ENCODE assay signal across 12 cellular contexts in the genomic region with DNA sequence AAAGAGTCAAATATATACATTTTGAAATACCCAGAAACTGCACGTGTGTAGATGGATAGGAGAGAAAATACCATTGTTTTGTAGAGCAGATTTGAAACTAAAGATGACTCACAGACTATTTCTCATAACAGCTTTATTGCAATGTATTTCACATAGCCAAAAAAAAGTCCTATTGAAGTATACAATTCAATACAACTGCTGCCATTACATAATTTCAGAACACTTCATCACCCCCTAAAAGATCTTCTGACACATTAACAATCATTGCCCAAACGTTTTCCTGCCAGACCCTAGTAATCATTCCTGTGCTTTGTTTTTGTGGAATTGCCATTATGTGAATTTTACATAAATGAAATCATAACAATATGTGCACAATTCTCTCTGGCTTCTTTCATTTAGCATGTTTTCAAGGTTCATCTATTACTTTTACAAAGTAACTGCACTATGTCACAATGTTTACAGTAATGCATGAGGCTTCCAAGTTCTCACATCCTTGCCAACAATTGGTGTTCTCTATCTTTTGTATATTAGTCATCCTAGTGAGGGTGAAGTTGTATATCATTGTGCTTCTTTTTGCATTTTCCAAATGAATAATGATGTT.
DNase-seq lines count a peak whose midpoint lies in the region; ATAC-seq, FAIRE-seq and TF ChIP-seq lines count a peak whose summit lies in the region.
"Had no signal": no experiment of that assay in that cellular context is flagged by ENCODE, and none has a peak within 500 bp of the region (broad histone marks: within the 10 kb centered on the region; RNA-seq: fewer than 3 reads in every experiment).

No MANE protein-coding gene starts in this region.

- peak; percentile 91 for FAIRE-seq in astrocyte (lab: Jason Lieb, UNC)

- H3K27me3 ChIP-seq in astrocyte (ENCODE audit: insufficient read depth, low read length) (no peaks in the 10 kb centered on the region), SJCRH30 (no peaks in the 10 kb centered on the region)
- H3K27me3 ChIP-seq: spleen had no signal

- no peak overlapping the region for H3K27ac Mint-ChIP-seq in astrocyte (ENCODE audit: unreplicated experiment)
- H3K27ac Mint-ChIP-seq in activated naive CD8-positive, alpha-beta T cell treated with anti-CD3 and anti-CD28 coated beads, Interleukin-2, amount 50 U/mL, for 24 hours = no peak overlapping the region
- H3K27ac Mint-ChIP-seq: memory B cell had no signal

- H2AFZ ChIP-seq in astrocyte (ENCODE audit: low read depth, low read length) = no peak overlapping the region

- H3K27ac ChIP-seq in astrocyte (ENCODE audit: low read depth, low read length) (no peak overlapping the region), SJCRH30 (no peak overlapping the region)
- H3K27ac ChIP-seq: spleen had no signal

- H3K27me3 Mint-ChIP-seq in astrocyte (ENCODE audit: low read depth, unreplicated experiment) = no peaks in the 10 kb centered on the region
- no peaks in the 10 kb centered on the region for H3K27me3 Mint-ChIP-seq in activated naive CD8-positive, alpha-beta T cell treated with anti-CD3 and anti-CD28 coated beads, Interleukin-2, amount 50 U/mL, for 24 hours
- H3K27me3 Mint-ChIP-seq: memory B cell had no signal

- no peaks in the 10 kb centered on the region for H4K20me1 ChIP-seq in astrocyte (ENCODE audit: insufficient read depth, low read length)

- no peak overlapping the region for H3K4me3 Mint-ChIP-seq in astrocyte (ENCODE audit: unreplicated experiment)
- H3K4me3 Mint-ChIP-seq in activated naive CD8-positive, alpha-beta T cell treated with anti-CD3 and anti-CD28 coated beads, Interleukin-2, amount 50 U/mL, for 24 hours = no peak overlapping the region
- H3K4me3 Mint-ChIP-seq: memory B cell had no signal

- no peak overlapping the region for H3K9ac ChIP-seq in astrocyte (ENCODE audit: low read length)

- no peak for ATAC-seq in left ventricle myocardium superior
- ATAC-seq in activated naive CD8-positive, alpha-beta T cell treated with anti-CD3 and anti-CD28 coated beads, Interleukin-2, amount 50 U/mL, for 24 hours = no peak

- H3K4me3 ChIP-seq in HFF-Myc (replicated peaks; ENCODE audit: low read depth, low read length) (no peak overlapping the region), astrocyte (ENCODE audit: insufficient read depth, low read depth, low read length) (no peak overlapping the region), fibroblast of villous mesenchyme (ENCODE audit: low read depth, low read length) (no peak overlapping the region), SJCRH30 (no peak overlapping the region)
- H3K4me3 ChIP-seq: spleen had no signal

- H3K4me2 ChIP-seq in astrocyte (ENCODE audit: low read length) = peak overlapping the region; percentile 6

- intact Hi-C loops in left ventricle myocardium superior (cut with micrococcal nuclease) = no loop called here

- H3K36me3 Mint-ChIP-seq in astrocyte (ENCODE audit: low read depth, unreplicated experiment) = no peaks in the 10 kb centered on the region
- H3K36me3 Mint-ChIP-seq in activated naive CD8-positive, alpha-beta T cell treated with anti-CD3 and anti-CD28 coated beads, Interleukin-2, amount 50 U/mL, for 24 hours (ENCODE audit: low read depth) = no peaks in the 10 kb centered on the region
- H3K36me3 Mint-ChIP-seq: memory B cell had no signal

- TF ChIP-seq CTCF in HFF-Myc (IDR thresholded peaks at IDR 0.05; ENCODE audit: low read depth, low read length, missing control alignments) = no peak
- no peak for TF ChIP-seq CTCF in astrocyte (IDR thresholded peaks at IDR 0.05; ENCODE audit: insufficient read depth, low read depth, low read length)
- no peak for TF ChIP-seq CTCF in fibroblast of villous mesenchyme (IDR thresholded peaks at IDR 0.05; ENCODE audit: insufficient read depth, low read depth, low read length)

- H3K79me2 ChIP-seq in astrocyte (ENCODE audit: insufficient read depth, low read length) = no peaks in the 10 kb centered on the region

- no peaks in the 10 kb centered on the region for H3K9me3 Mint-ChIP-seq in astrocyte (ENCODE audit: unreplicated experiment)
- H3K9me3 Mint-ChIP-seq in activated naive CD8-positive, alpha-beta T cell treated with anti-CD3 and anti-CD28 coated beads, Interleukin-2, amount 50 U/mL, for 24 hours = peaks cover 12% of the 10 kb centered on the region

- peak; percentile 15 for DNase-seq in AG08396 (ENCODE audit: low spot score)
- DNase-seq in HFF-Myc (ENCODE audit: extremely low read depth, low read depth) = peak; percentile 64
- peak; percentile 95 for DNase-seq in astrocyte (ENCODE audit: low read depth)
- peak; percentile 83 for DNase-seq in fibroblast of villous mesenchyme (ENCODE audit: low read depth)
- no peak for DNase-seq in left ventricle myocardium superior
- no peak for DNase-seq in activated naive CD8-positive, alpha-beta T cell treated with anti-CD3 and anti-CD28 coated beads, Interleukin-2, amount 50 U/mL, for 24 hours
- no peak for DNase-seq in NCI-H2227 treated with DMSO at 0.1 percent for 48 hours (lab: John Stamatoyannopoulos, UW)
- DNase-seq in SJCRH30 = no peak
- DNase-seq: caudate nucleus, NCI-H2107, spleen had no signal

- H3K4me1 ChIP-seq in astrocyte (ENCODE audit: insufficient read depth, low read length) (peaks cover 5% of the 10 kb centered on the region), SJCRH30 (peaks cover 4% of the 10 kb centered on the region; the same call in 1 of the 2 replicates)
- H3K4me1 ChIP-seq: spleen had no signal

- H3K4me1 Mint-ChIP-seq in astrocyte (ENCODE audit: low read depth, unreplicated experiment) = no peaks in the 10 kb centered on the region
- H3K4me1 Mint-ChIP-seq in activated naive CD8-positive, alpha-beta T cell treated with anti-CD3 and anti-CD28 coated beads, Interleukin-2, amount 50 U/mL, for 24 hours = no peaks in the 10 kb centered on the region
- H3K4me1 Mint-ChIP-seq: memory B cell had no signal

- H3K9me3 ChIP-seq in astrocyte (ENCODE audit: insufficient read depth, low read depth, low read length) (no peaks in the 10 kb centered on the region), SJCRH30 (replicated peaks) (no peaks in the 10 kb centered on the region; the same call in 1 of the 2 replicates)

- H3K36me3 ChIP-seq in astrocyte (ENCODE audit: insufficient read depth, low read length) = no peaks in the 10 kb centered on the region
- H3K36me3 ChIP-seq in SJCRH30 = no peaks in the 10 kb centered on the region
- H3K36me3 ChIP-seq: spleen had no signal

Comparison
In these comparisons a context has a peak if more than half of its experiments do, and no peak if none do; other contexts are left out.
1. DNase-seq: peak in AG08396 (single experiment), HFF-Myc (single experiment), astrocyte (single experiment) and fibroblast of villous mesenchyme (single experiment); none in left ventricle myocardium superior (single experiment), activated naive CD8-positive, alpha-beta T cell treated with anti-CD3 and anti-CD28 coated beads, Interleukin-2, amount 50 U/mL, for 24 hours (single experiment), NCI-H2227 treated with DMSO at 0.1 percent for 48 hours (single experiment) and SJCRH30 (0 of 2).